Comparison of ENCODE assay signal across 2 cellular contexts in the genomic region with DNA sequence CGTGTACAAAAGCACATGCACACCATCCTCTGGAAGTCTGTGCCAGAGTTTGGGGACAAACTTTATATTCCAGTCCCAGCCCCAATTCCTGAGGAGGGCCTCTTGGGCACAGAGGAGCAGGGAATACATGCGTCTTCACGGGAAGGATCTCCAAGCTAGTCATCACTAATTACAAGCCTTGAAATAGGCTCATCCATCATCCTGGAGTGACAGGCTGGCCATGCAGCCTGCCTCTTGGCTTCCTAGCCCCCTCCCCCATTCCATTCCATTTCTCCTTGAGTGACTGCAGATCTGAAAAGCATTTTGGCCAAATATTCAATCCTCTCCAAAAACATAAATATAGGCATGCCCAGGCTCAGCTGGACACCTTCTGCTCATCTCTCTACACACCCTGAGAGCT.
TF ChIP-seq lines count a peak whose summit lies in the region.

No MANE protein-coding gene starts in this region.

TF ChIP-seq in HEK293T, 16 proteins besides CTCF, POLR2A, EP300 and RAD21:
- TF ChIP-seq, protein P1, sequence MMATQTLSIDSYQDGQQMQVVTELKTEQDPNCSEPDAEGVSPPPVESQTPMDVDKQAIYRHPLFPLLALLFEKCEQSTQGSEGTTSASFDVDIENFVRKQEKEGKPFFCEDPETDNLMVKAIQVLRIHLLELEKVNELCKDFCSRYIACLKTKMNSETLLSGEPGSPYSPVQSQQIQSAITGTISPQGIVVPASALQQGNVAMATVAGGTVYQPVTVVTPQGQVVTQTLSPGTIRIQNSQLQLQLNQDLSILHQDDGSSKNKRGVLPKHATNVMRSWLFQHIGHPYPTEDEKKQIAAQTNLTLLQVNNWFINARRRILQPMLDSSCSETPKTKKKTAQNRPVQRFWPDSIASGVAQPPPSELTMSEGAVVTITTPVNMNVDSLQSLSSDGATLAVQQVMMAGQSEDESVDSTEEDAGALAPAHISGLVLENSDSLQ (IDR thresholded peaks at IDR 0.05): peak; percentile 78
- TF ChIP-seq SUZ12 (IDR thresholded peaks at IDR 0.05) (no peak), SP1 (IDR thresholded peaks at IDR 0.05) (no peak), LEF1 (IDR thresholded peaks at IDR 0.05; ENCODE audit: borderline replicate concordance) (no peak), ZNF384 (IDR thresholded peaks at IDR 0.05) (no peak)

TF ChIP-seq in K562, 482 proteins besides CTCF, POLR2A, EP300 and RAD21:
- TF ChIP-seq PBX2 (CRISPR knock-in tag; IDR thresholded peaks at IDR 0.05; ENCODE audit: low read depth): no peak
- TF ChIP-seq PBX2 (tag; conservative IDR thresholded peaks at IDR 0.05; ENCODE audit: low read depth): 0 out of 2 replicates have a peak, but pooled peaks have one; percentile 6
- TF ChIP-seq RB1 (IDR thresholded peaks at IDR 0.05; ENCODE audit: low read depth): no peak
- TF ChIP-seq, protein P2, sequence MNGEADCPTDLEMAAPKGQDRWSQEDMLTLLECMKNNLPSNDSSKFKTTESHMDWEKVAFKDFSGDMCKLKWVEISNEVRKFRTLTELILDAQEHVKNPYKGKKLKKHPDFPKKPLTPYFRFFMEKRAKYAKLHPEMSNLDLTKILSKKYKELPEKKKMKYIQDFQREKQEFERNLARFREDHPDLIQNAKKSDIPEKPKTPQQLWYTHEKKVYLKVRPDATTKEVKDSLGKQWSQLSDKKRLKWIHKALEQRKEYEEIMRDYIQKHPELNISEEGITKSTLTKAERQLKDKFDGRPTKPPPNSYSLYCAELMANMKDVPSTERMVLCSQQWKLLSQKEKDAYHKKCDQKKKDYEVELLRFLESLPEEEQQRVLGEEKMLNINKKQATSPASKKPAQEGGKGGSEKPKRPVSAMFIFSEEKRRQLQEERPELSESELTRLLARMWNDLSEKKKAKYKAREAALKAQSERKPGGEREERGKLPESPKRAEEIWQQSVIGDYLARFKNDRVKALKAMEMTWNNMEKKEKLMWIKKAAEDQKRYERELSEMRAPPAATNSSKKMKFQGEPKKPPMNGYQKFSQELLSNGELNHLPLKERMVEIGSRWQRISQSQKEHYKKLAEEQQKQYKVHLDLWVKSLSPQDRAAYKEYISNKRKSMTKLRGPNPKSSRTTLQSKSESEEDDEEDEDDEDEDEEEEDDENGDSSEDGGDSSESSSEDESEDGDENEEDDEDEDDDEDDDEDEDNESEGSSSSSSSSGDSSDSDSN (IDR thresholded peaks at IDR 0.05; ENCODE audit: borderline replicate concordance in 1 of 2, low read depth in 2 of 2, low read length in 2 of 2): no peak
- no peak for TF ChIP-seq COPS2 (conservative IDR thresholded peaks at IDR 0.05)
- no peak for TF ChIP-seq ZKSCAN3 (CRISPR knock-in tag; IDR thresholded peaks at IDR 0.05)
- TF ChIP-seq, protein P1 (IDR thresholded peaks at IDR 0.05): peak; percentile 74
- TF ChIP-seq MEIS2 (IDR thresholded peaks at IDR 0.05; ENCODE audit: partially characterized antibody): peak; percentile 59
